8 cellular contexts compared by ENCODE assay signal in the genomic region with DNA sequence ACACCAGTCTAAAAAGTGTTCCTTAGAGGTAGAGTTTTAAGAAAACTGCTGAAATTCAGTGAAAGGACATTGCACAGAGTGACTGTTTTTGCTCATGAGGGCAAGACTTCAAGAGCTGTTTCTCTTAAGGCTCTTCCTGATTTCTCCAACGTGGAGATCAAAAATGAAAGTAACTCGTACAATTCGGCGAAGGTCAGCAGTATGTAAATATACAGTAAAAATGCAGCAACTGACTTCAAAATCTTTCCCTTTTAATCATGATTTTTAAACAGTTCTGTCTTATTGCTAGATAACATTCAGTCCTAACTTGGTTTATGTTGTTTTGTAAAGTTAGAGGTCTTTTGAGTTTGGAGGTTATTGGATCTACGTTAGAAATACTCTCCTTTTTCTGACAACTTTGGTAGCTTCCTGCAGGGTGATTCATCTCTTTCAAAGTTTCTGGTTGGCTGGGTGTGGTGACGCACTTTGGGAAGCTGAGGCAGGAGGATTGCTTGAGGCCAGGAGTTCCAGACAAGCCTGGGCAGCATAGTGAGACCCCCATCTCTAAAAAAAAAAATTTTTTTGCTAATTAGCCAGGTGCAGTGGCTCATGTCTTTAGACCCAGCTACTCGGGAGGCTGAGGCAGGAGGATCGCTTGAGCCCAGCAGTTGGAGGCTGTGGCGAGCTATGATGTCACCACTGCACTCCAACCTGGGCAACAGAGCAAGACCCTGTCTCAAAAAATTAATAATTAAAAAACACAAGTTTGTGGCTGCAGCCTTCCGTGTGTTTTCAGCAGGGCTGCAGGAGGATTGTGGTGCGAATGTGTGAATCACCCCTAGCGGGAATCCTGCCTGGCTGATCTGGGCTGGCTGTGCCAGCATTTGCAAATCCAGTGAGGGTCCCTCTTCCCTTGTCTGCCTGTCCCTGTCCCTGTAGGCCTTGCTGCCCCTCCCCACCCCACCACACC. TPM values are rescaled to one million over a fixed set of nuclear protein-coding genes. Genes with fewer than 3 reads are reported as not detected.
DNase-seq lines count a peak whose midpoint lies in the region; ATAC-seq and TF ChIP-seq lines count a peak whose summit lies in the region.

No MANE protein-coding gene starts in this region.

- H3K36me3 Mint-ChIP-seq in type B pancreatic cell: peaks cover 26% of the 10 kb centered on the region

- H3K27ac ChIP-seq in OCI-LY1 (ENCODE audit: low read depth, low read length, poor library complexity, severe bottlenecking): peak overlapping the region; percentile 85

- H3K36me3 ChIP-seq in OCI-LY1 (ENCODE audit: insufficient read depth, low read length): peaks cover 29% of the 10 kb centered on the region; the same call in 1 of the 2 replicates

- H3K4me3 ChIP-seq in OCI-LY1 (ENCODE audit: low read depth, low read length, poor library complexity, severe bottlenecking): peak overlapping the region; percentile 54

- H3K79me2 ChIP-seq in OCI-LY1 (ENCODE audit: insufficient read depth, low read length): no peaks in the 10 kb centered on the region

- peaks cover 47% of the 10 kb centered on the region for H3K4me1 Mint-ChIP-seq in type B pancreatic cell (ENCODE audit: unreplicated experiment)

- H3F3A ChIP-seq in OCI-LY1 (ENCODE audit: insufficient read depth, low read length): no peaks in the 10 kb centered on the region

- TF ChIP-seq POLR2A in GM18951 (IDR thresholded peaks at IDR 0.05; ENCODE audit: extremely low read depth, insufficient read depth, insufficient read length): peak; percentile 20

- H2AFZ ChIP-seq in OCI-LY1 (ENCODE audit: low read length): no peak overlapping the region

- in situ Hi-C loops in GM18951 (cut with MboI; ENCODE audit: low sequenced_read_pairs, unreplicated experiment) (no loop called here), T47D (cut with HindIII; ENCODE audit: low pct_unique_long_range_greater_than_20kb, low sequenced_read_pairs) (no loop called here)

- H3K9me2 ChIP-seq in OCI-LY1 (ENCODE audit: low read depth, low read length): no peaks in the 10 kb centered on the region

- no peaks in the 10 kb centered on the region for H3K9me3 Mint-ChIP-seq in type B pancreatic cell

- H3K27me3 ChIP-seq in OCI-LY1 (ENCODE audit: insufficient read depth, low read length): no peaks in the 10 kb centered on the region

- H3K9me3 ChIP-seq in OCI-LY1 (ENCODE audit: low read length): no peaks in the 10 kb centered on the region

- no peak for ATAC-seq in GM21723 (IDR thresholded peaks at IDR 0.05; ENCODE audit: unreplicated experiment)
- ATAC-seq in GM19351 (IDR thresholded peaks at IDR 0.05; ENCODE audit: unreplicated experiment): no peak

- H3K27me3 Mint-ChIP-seq in type B pancreatic cell: no peaks in the 10 kb centered on the region

- peak overlapping the region; percentile 97 for H3K27ac Mint-ChIP-seq in type B pancreatic cell

- peak overlapping the region; percentile 77 for H3K4me3 Mint-ChIP-seq in type B pancreatic cell

- peak; percentile 44 to 46 for DNase-seq in T47D (ENCODE audit: low read depth in 1 of 2, low spot score in 1 of 2)
- DNase-seq in medulla oblongata (ENCODE audit: extremely low spot score): peak; percentile 72
- no peak for DNase-seq in type B pancreatic cell (ENCODE audit: extremely low spot score, unreplicated experiment)
- no peak for DNase-seq in NCI-H774 (lab: John Stamatoyannopoulos, UW)

- H3K4me1 ChIP-seq in OCI-LY1 (ENCODE audit: insufficient read depth, low read length, severe bottlenecking): peaks cover 34% of the 10 kb centered on the region

- peak overlapping the region; percentile 68 for H3K9ac ChIP-seq in OCI-LY1 (ENCODE audit: low read length)

- H3K4me2 ChIP-seq in OCI-LY1 (ENCODE audit: low read length): peak overlapping the region; percentile 82

- TF ChIP-seq CTCF in OCI-LY1 (IDR thresholded peaks at IDR 0.05; ENCODE audit: low read length) (no peak), type B pancreatic cell (conservative IDR thresholded peaks at IDR 0.05) (no peak)

- H4K20me1 ChIP-seq in OCI-LY1 (ENCODE audit: insufficient read depth, low read length): no peaks in the 10 kb centered on the region

RNA-seq across cellular contexts. Expression of gene AP5Z1, which starts 29.2 kb away (rescaled TPM):
- 36.9 and 53.2 TPM in 2 replicates for total RNA-seq in type B pancreatic cell (ENCODE audit: low replicate concordance)

Comparison
In these comparisons a context has a peak if more than half of its experiments do, and no peak if none do; other contexts are left out.
1. DNase-seq: peak in T47D (2 of 2) and medulla oblongata (single experiment); none in type B pancreatic cell (single experiment) and NCI-H774 (single experiment).